ENCODE assay signal across 8 cellular contexts in the genomic region with DNA sequence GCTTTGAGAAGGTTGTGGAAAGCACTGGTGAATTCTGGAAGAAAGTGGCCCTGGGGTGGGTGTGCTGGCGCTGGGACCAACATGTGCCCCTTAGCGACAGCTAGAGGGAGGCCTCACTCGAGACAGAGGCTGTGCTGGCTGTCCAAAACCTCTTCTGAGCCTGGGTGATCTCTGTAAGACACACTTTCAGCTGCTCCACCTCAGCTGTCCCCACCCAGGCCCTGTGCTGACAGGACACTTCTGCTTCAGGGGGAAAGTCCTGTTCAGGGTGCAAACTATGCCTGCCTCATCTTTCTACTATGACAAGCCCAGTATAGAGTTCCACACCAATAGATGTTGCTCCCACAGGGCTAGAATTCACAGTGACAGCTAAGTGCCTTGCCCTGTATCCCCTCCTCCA.
"Had no signal": no experiment of that assay in that cellular context is flagged by ENCODE, and none has a peak within 500 bp of the region (broad histone marks: within the 10 kb centered on the region; RNA-seq: fewer than 3 reads in every experiment).

No MANE protein-coding gene starts in this region.

- H3K27ac Mint-ChIP-seq: HFFc6, IgD-negative memory B cell had no signal

- ATAC-seq: HCT116, HepG2 had no signal

- DNase-seq: GM23248, GOT3, H7, HFFc6, KBM-7 had no signal

- H3K4me3 Mint-ChIP-seq: HFFc6, IgD-negative memory B cell had no signal

- H3K4me1 Mint-ChIP-seq: IgD-negative memory B cell had no signal
